9 cellular contexts compared by ENCODE assay signal in the genomic region with DNA sequence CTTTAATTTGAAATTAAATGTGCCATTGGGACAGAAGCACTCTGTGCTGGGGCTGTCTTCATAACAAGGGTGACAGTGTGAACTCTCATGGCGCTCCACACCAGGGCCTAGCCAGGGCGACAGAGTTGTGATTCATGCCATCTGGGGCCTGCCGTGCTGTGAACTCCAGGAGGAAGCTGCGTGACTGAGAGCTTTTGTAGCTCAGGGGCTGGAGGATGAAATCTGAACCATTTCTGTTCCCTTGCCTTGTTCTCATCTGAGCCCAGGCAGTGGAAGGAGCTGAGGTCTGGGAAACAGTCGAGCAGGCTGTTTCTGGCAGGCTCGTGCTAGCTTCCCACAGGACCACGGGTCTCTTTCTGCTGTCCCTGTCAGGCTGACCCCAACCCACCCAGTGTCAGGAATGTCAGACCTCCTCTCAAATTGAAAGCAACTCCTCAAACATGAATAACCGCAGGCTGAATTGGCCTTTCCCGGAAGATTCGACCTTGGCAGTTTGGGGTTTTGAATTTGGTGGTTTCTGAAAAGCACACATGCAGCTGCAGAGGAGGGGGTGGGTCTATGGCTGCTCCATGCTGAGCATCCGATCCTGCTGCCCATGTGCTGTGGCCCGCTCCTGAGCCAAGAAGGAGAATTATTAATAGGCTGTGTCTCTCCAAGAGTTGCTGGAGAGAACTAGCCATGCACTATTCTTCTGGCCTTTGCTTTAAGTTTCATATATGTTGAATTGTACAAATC.
DNase-seq lines count a peak whose midpoint lies in the region; ATAC-seq and TF ChIP-seq lines count a peak whose summit lies in the region.
"Had no signal": no experiment of that assay in that cellular context is flagged by ENCODE, and none has a peak within 500 bp of the region (broad histone marks: within the 10 kb centered on the region; RNA-seq: fewer than 3 reads in every experiment).

No MANE protein-coding gene starts in this region.

- 59 to 68% (median 63%) methylated on average over 11 to 12 of the region's 12 CpGs for WGBS in heart left ventricle, 4 donors
- WGBS in sigmoid colon, 2 donors, result 67 to 82% methylated on average over 12 of the region's 12 CpGs

- H3K4me1 ChIP-seq in heart left ventricle (peaks cover 0 to 49% (median 26%) of the 10 kb centered on the region in 12 donors), sigmoid colon (peaks cover 0 to 11% (median 6%) of the 10 kb centered on the region in 4 donors)
- no peaks in the 10 kb centered on the region for H3K4me1 ChIP-seq in effector memory CD4-positive, alpha-beta T cell (ENCODE audit: control insufficient read depth, insufficient read depth, low read length, poor library complexity, severe bottlenecking)

- TF ChIP-seq EP300 in sigmoid colon (IDR thresholded peaks at IDR 0.05), result no peak

- no peaks in the 10 kb centered on the region for H3K9me3 Mint-ChIP-seq in CD14-positive monocyte

- no peak overlapping the region for H3K4me3 Mint-ChIP-seq in CD14-positive monocyte

- TF ChIP-seq POLR2A in heart left ventricle (IDR thresholded peaks at IDR 0.05) (no peak), sigmoid colon (IDR thresholded peaks at IDR 0.05) (no peak)

- H3K9me3 ChIP-seq in heart left ventricle (no peaks in the 10 kb centered on the region), sigmoid colon (no peaks in the 10 kb centered on the region)
- no peaks in the 10 kb centered on the region for H3K9me3 ChIP-seq in effector memory CD4-positive, alpha-beta T cell (ENCODE audit: control insufficient read depth, low read length)

- peak; percentile 81 for DNase-seq in GM04504 (ENCODE audit: low read depth)
- DNase-seq in heart left ventricle, result peak in 2 of 5 donors; percentile 31 to 51
- DNase-seq in sigmoid colon, result no peak
- DNase-seq in NCI-H748 treated with DMSO at 0.1 percent for 48 hours (lab: John Stamatoyannopoulos, UW), result no peak
- DNase-seq in effector memory CD4-positive, alpha-beta T cell, result no peak
- DNase-seq in cerebellar cortex (ENCODE audit: low spot score), result no peak
- no peak for DNase-seq in CD14-positive monocyte (ENCODE audit: low spot score)
- DNase-seq: activated CD4-positive, CD25-positive, alpha-beta regulatory T cell had no signal

- H3K27ac ChIP-seq in heart left ventricle (peak overlapping the region in 10 of 12 donors; percentile 9 to 72 (median 57)), sigmoid colon (peak overlapping the region; percentile 44 to 59 (median 52))
- H3K27ac ChIP-seq in effector memory CD4-positive, alpha-beta T cell (ENCODE audit: insufficient read depth, low read length, poor library complexity, severe bottlenecking), result no peak overlapping the region

- H3K27me3 Mint-ChIP-seq in CD14-positive monocyte (ENCODE audit: low read depth in 3 of 3), result peaks cover 0 to 1% (median 1%) of the 10 kb centered on the region in 3 donors

- no peaks in the 10 kb centered on the region for H3K27me3 ChIP-seq in heart left ventricle
- H3K27me3 ChIP-seq in sigmoid colon, result no peaks in the 10 kb centered on the region
- H3K27me3 ChIP-seq in effector memory CD4-positive, alpha-beta T cell (replicated peaks; ENCODE audit: control insufficient read depth, insufficient read depth, low read length, poor library complexity, severe bottlenecking), result no peaks in the 10 kb centered on the region

- peak; percentile 10 to 47 (median 33) for ATAC-seq in heart left ventricle

- no peak for TF ChIP-seq CTCF in WI38 (IDR thresholded peaks at IDR 0.05; ENCODE audit: low read depth, low read length)
- TF ChIP-seq CTCF in heart left ventricle (IDR thresholded peaks at IDR 0.05), result no peak
- TF ChIP-seq CTCF in sigmoid colon (IDR thresholded peaks at IDR 0.05), result no peak
- no peak for TF ChIP-seq CTCF in CD14-positive monocyte (IDR thresholded peaks at IDR 0.05)

- H3K4me3 ChIP-seq in WI38 (ENCODE audit: low read depth, low read length) (peak overlapping the region; percentile 20; the same call in 1 of the 2 replicates), heart left ventricle (no peak overlapping the region), sigmoid colon (no peak overlapping the region)
- H3K4me3 ChIP-seq in effector memory CD4-positive, alpha-beta T cell (ENCODE audit: insufficient read depth, low read depth, low read length, poor library complexity, severe bottlenecking), result no peak overlapping the region

- H3K4me1 Mint-ChIP-seq in CD14-positive monocyte, result peaks cover 7% of the 10 kb centered on the region

- intact Hi-C loops in heart left ventricle (cut with DNase I), result loop anchor here in 2 of 10 donors (2.0 to 10.0 kb wide), 3 partner anchors 31 to 447 kb away; no protein-coding TSS in a partner anchor
- intact Hi-C loops in sigmoid colon (cut with DNase I), result no loop called here
- intact Hi-C loops in CD14-positive monocyte (cut with micrococcal nuclease), result no loop called here

- H3K36me3 ChIP-seq in heart left ventricle (no peaks in the 10 kb centered on the region), sigmoid colon (no peaks in the 10 kb centered on the region)
- H3K36me3 ChIP-seq in effector memory CD4-positive, alpha-beta T cell (ENCODE audit: control insufficient read depth, insufficient read depth, low read length), result no peaks in the 10 kb centered on the region

- H3K36me3 Mint-ChIP-seq in CD14-positive monocyte, result no peaks in the 10 kb centered on the region

- no peak overlapping the region for H3K27ac Mint-ChIP-seq in CD14-positive monocyte
